ENCODE assay signal across 8 cellular contexts in genomic region chr19:55118401-55118991, GRCh38. TPM values are rescaled to one million over a fixed set of nuclear protein-coding genes. Genes with fewer than 3 reads are reported as not detected.
DNase-seq lines count a peak whose midpoint lies in the region; ATAC-seq and TF ChIP-seq lines count a peak whose summit lies in the region.

No MANE protein-coding gene starts in this region.

- no peaks in the 10 kb centered on the region for H3K9me3 Mint-ChIP-seq in activated naive CD8-positive, alpha-beta T cell treated with anti-CD3 and anti-CD28 coated beads, Interleukin-2, amount 50 U/mL, for 24 hours

- H3K18ac ChIP-seq in IMR-90 (ENCODE audit: low read depth, low read length), result no peak overlapping the region

- ATAC-seq in IMR-90 (ENCODE audit: low read depth) (no peak), HG03571 (IDR thresholded peaks at IDR 0.05; ENCODE audit: unreplicated experiment) (no peak)
- no peak for ATAC-seq in activated naive CD8-positive, alpha-beta T cell treated with anti-CD3 and anti-CD28 coated beads, Interleukin-2, amount 50 U/mL, for 24 hours

- peak overlapping the region; percentile 86 for H3K4me2 ChIP-seq in IMR-90 (ENCODE audit: low read depth, low read length)

- H3K4me3 ChIP-seq in IMR-90 (ENCODE audit: insufficient read depth, low read depth, low read length), result peak overlapping the region; percentile 69; the same call in 1 of the 2 replicates
- peak overlapping the region; percentile 80 to 88 for H3K4me3 ChIP-seq in right atrium auricular region
- peak overlapping the region; percentile 61 to 69 for H3K4me3 ChIP-seq in prostate gland

- peak overlapping the region; percentile 24; the same call in 1 of the 2 replicates for H4K91ac ChIP-seq in IMR-90 (ENCODE audit: insufficient read depth, low read depth, low read length)

- TF ChIP-seq RAD21 in IMR-90 (IDR thresholded peaks at IDR 0.05; ENCODE audit: low read length), result no peak

- H3K36me3 Mint-ChIP-seq in activated naive CD8-positive, alpha-beta T cell treated with anti-CD3 and anti-CD28 coated beads, Interleukin-2, amount 50 U/mL, for 24 hours (ENCODE audit: low read depth), result peaks cover 10% of the 10 kb centered on the region

- dilution Hi-C loops in IMR-90 (cut with HindIII; ENCODE audit: low sequenced_read_pairs, unreplicated experiment), result no loop called here

- peak; percentile 46 for DNase-seq in AG20443 (ENCODE audit: low spot score)
- DNase-seq in IMR-90, result no peak
- DNase-seq in activated naive CD8-positive, alpha-beta T cell treated with anti-CD3 and anti-CD28 coated beads, Interleukin-2, amount 50 U/mL, for 24 hours, result peak; percentile 59
- no peak for DNase-seq in right atrium auricular region (ENCODE audit: low spot score)
- no peak for DNase-seq in prostate gland (ENCODE audit: low spot score)
- DNase-seq in GDM1 (lab: John Stamatoyannopoulos, UW), result no peak
- no peak for DNase-seq in stimulated activated naive CD4-positive, alpha-beta T cell (lab: John Stamatoyannopoulos, UW)

- H2AFZ ChIP-seq in IMR-90 (replicated peaks; ENCODE audit: low read length, poor library complexity), result peak overlapping the region; percentile 95

- POLR2A ChIA-PET in IMR-90 (lab: Charles Lee; ENCODE audit: unreplicated experiment), result no interaction called here

- H2BK15ac ChIP-seq in IMR-90 (ENCODE audit: low read depth, low read length), result no peak overlapping the region

- peak overlapping the region; percentile 23; the same call in 1 of the 2 replicates for H3K14ac ChIP-seq in IMR-90 (replicated peaks; ENCODE audit: low read depth, low read length)

- H3K36me3 ChIP-seq in IMR-90 (ENCODE audit: control insufficient read depth, insufficient read depth, low read length) (no peaks in the 10 kb centered on the region), right atrium auricular region (no peaks in the 10 kb centered on the region), prostate gland (no peaks in the 10 kb centered on the region)

- TF ChIP-seq CTCF in IMR-90 (conservative IDR thresholded peaks at IDR 0.05; ENCODE audit: low read depth, low read length) (no peak), right atrium auricular region (IDR thresholded peaks at IDR 0.05) (no peak), prostate gland (IDR thresholded peaks at IDR 0.05) (no peak)

- no peaks in the 10 kb centered on the region for H3K9me3 ChIP-seq in IMR-90 (ENCODE audit: control insufficient read depth, insufficient read depth, low read length)
- no peaks in the 10 kb centered on the region for H3K9me3 ChIP-seq in right atrium auricular region
- no peaks in the 10 kb centered on the region for H3K9me3 ChIP-seq in prostate gland

- intact Hi-C loops in IMR-90 (cut with micrococcal nuclease), result no loop called here
- intact Hi-C loops in prostate gland (cut with DNase I), result loop anchor here (5.0 to 10.0 kb wide), 3 partner anchors 289 to 536 kb away; partner anchors contain the start of genes U2AF2, UBE2S, ZNF524 and ZNF865

- WGBS in IMR-90 (ENCODE audit: extremely low coverage in 2 of 2, insufficient read length in 1 of 2), 2 experiments, result 37% methylated on average over 11 of the region's 22 CpGs; no CpG with 5 or more reads in 1 of the 2 experiments
- WGBS in prostate gland, result 24% methylated on average over 22 of the region's 22 CpGs

- H2AK9ac ChIP-seq in IMR-90 (replicated peaks; ENCODE audit: low read depth, low read length, poor library complexity), result peak overlapping the region; percentile 38

- H3K27me3 ChIP-seq in IMR-90 (ENCODE audit: control insufficient read depth, insufficient read depth, low read length) (0 out of 2 replicates have a peak, but pooled peaks cover 3% of the 10 kb centered on the region), right atrium auricular region (no peaks in the 10 kb centered on the region), prostate gland (replicated peaks; ENCODE audit: insufficient read depth) (no peaks in the 10 kb centered on the region)

- peak overlapping the region; percentile 54; the same call in 1 of the 2 replicates for H2AK5ac ChIP-seq in IMR-90 (ENCODE audit: low read depth, low read length)

- H3K79me1 ChIP-seq in IMR-90 (ENCODE audit: low read depth in 1 of 2, low read length in 2 of 2), result peaks cover 11 to 28% of the 10 kb centered on the region in 2 experiments; a peak in 3 of 4 replicates

- H3K27me3 Mint-ChIP-seq in activated naive CD8-positive, alpha-beta T cell treated with anti-CD3 and anti-CD28 coated beads, Interleukin-2, amount 50 U/mL, for 24 hours, result peaks cover 4% of the 10 kb centered on the region

- H3K23ac ChIP-seq in IMR-90 (ENCODE audit: low read depth, low read length), result peak overlapping the region; percentile 10; the same call in 1 of the 2 replicates

- H4K20me1 ChIP-seq in IMR-90 (ENCODE audit: insufficient read depth, low read length), result peaks cover 34% of the 10 kb centered on the region

- no peak overlapping the region for H2BK20ac ChIP-seq in IMR-90 (ENCODE audit: low read depth, low read length)

- no peak for TF ChIP-seq POLR2A in IMR-90 (IDR thresholded peaks at IDR 0.05; ENCODE audit: low read depth, low read length)
- no peak for TF ChIP-seq POLR2A in prostate gland (IDR thresholded peaks at IDR 0.05)

- no TSS peak for BruUV-seq in IMR-90 (replicated peaks; lab: Mats Ljungman, UMichigan)

- no peak overlapping the region for H2BK5ac ChIP-seq in IMR-90 (ENCODE audit: low read depth, low read length, poor library complexity, severe bottlenecking)

- H3K27ac ChIP-seq in IMR-90 (ENCODE audit: insufficient read depth, low read length) (no peak overlapping the region), right atrium auricular region (peak overlapping the region; percentile 77 to 85), prostate gland (peak overlapping the region in 1 of 2 donors; percentile 78)

- H3K4me3 Mint-ChIP-seq in activated naive CD8-positive, alpha-beta T cell treated with anti-CD3 and anti-CD28 coated beads, Interleukin-2, amount 50 U/mL, for 24 hours, result peak overlapping the region; percentile 96

- no peak overlapping the region for H3K56ac ChIP-seq in IMR-90 (ENCODE audit: extremely low read depth, insufficient read depth, low read length)

- peaks cover 11% of the 10 kb centered on the region for H3K4me1 ChIP-seq in IMR-90 (ENCODE audit: control insufficient read depth, insufficient read depth, low read length)
- peaks cover 0 to 38% of the 10 kb centered on the region in 2 donors for H3K4me1 ChIP-seq in right atrium auricular region
- peaks cover 13% of the 10 kb centered on the region for H3K4me1 ChIP-seq in prostate gland (replicated peaks)

- CTCF ChIA-PET in IMR-90 (lab: Yijun Ruan, JAX), result no interaction called here

- peak overlapping the region; percentile 96 for H3K27ac Mint-ChIP-seq in activated naive CD8-positive, alpha-beta T cell treated with anti-CD3 and anti-CD28 coated beads, Interleukin-2, amount 50 U/mL, for 24 hours

- no peak overlapping the region for H3K9ac ChIP-seq in IMR-90 (ENCODE audit: low read depth, low read length)

- no peak overlapping the region for H2BK120ac ChIP-seq in IMR-90 (ENCODE audit: low read depth, low read length)

- H3K4ac ChIP-seq in IMR-90 (ENCODE audit: low read depth, low read length), result peak overlapping the region; percentile 87; the same call in 1 of the 2 replicates

- H3K9me1 ChIP-seq in IMR-90 (ENCODE audit: insufficient read depth, low read length), result 0 out of 2 replicates have a peak, but pooled peaks cover 4% of the 10 kb centered on the region

- H4K5ac ChIP-seq in IMR-90 (ENCODE audit: low read depth, low read length), result peak overlapping the region; percentile 20

- in situ Hi-C loops in IMR-90 (cut with MboI; ENCODE audit: low sequenced_read_pairs), result loop anchor here (25.0 kb wide), 1 partner anchor 519 kb away; the partner anchor contains the start of genes CCDC106, ZNF580 and ZNF581

- peak overlapping the region; percentile 98 for H4K8ac ChIP-seq in IMR-90 (ENCODE audit: low read depth in 2 of 2, low read length in 2 of 2)

- peaks cover 32% of the 10 kb centered on the region for H3K4me1 Mint-ChIP-seq in activated naive CD8-positive, alpha-beta T cell treated with anti-CD3 and anti-CD28 coated beads, Interleukin-2, amount 50 U/mL, for 24 hours

TF ChIP-seq in IMR-90, 13 proteins besides CTCF, POLR2A, EP300 and RAD21 (continues in another document):
- TF ChIP-seq MAFK (IDR thresholded peaks at IDR 0.05; ENCODE audit: low read depth, low read length) (no peak), SMC3 (IDR thresholded peaks at IDR 0.05; ENCODE audit: low read depth, low read length) (no peak), RFX5 (IDR thresholded peaks at IDR 0.05; ENCODE audit: low read depth, low read length) (no peak)

RNA-seq across cellular contexts. Expression of gene PPP1R12C, which starts 1.1 kb away (rescaled TPM):
- total RNA-seq in IMR-90 (2012; rRNA removed) (21.1 and 21.5 TPM in 2 replicates), right atrium auricular region (100 to 1,000 TPM in 1 of 2 donors, 10 to 100 TPM in 1; 98.9 to 205 TPM), prostate gland (100 to 1,000 TPM in 1 of 2 donors, 10 to 100 TPM in 1; 67.8 to 164 TPM)
- polyA plus RNA-seq in IMR-90 (2012; rRNA removed), result 81.4 and 104 TPM in 2 replicates
- polyA plus RNA-seq in IMR-90 (2012; cell fraction: cytosol; rRNA removed), result 43.7 and 62.1 TPM in 2 replicates
- polyA plus RNA-seq in IMR-90 (2012; cell fraction: nucleus; rRNA removed; ENCODE audit: low replicate concordance), result 542 and 869 TPM in 2 replicates

RNA-seq across cellular contexts. Expression of gene TNNT1, which starts 30.5 kb away (rescaled TPM):
- 1.3 and 3.1 TPM in 2 replicates for total RNA-seq in IMR-90 (2012; rRNA removed)
- 2.5 and 2.6 TPM in 2 replicates for polyA plus RNA-seq in IMR-90 (2012; rRNA removed)
- polyA plus RNA-seq in IMR-90 (2012; cell fraction: cytosol; rRNA removed), result 1.4 and 3.4 TPM in 2 replicates
- 1.1 and 2.2 TPM in 2 replicates for polyA plus RNA-seq in IMR-90 (2012; cell fraction: nucleus; rRNA removed; ENCODE audit: low replicate concordance)
- total RNA-seq in right atrium auricular region, result 10 to 100 TPM in 1 of 2 donors, 1 to 10 TPM in 1; 6.8 to 46.5 TPM
- 10 to 100 TPM in 1 of 2 donors, 1 to 10 TPM in 1; 8.5 to 87.9 TPM for total RNA-seq in prostate gland

RNA-seq across cellular contexts. Expression of gene TNNI3, which starts 39.0 kb away (rescaled TPM):
- total RNA-seq in IMR-90 (2012; rRNA removed) (not detected in 2 replicates), right atrium auricular region (1,000 to 10,000 TPM; 3,822 to 4,003 TPM), prostate gland (10 to 100 TPM in 1 of 2 donors, not detected in 1; 12.4 TPM)
- not detected in 2 replicates for polyA plus RNA-seq in IMR-90 (2012; rRNA removed)
- polyA plus RNA-seq in IMR-90 (2012; cell fraction: cytosol; rRNA removed), result 0.09 and 0.24 TPM in 2 replicates
- 0.26 and 0.28 TPM in 2 replicates for polyA plus RNA-seq in IMR-90 (2012; cell fraction: nucleus; rRNA removed; ENCODE audit: low replicate concordance)

RNA-seq across cellular contexts. Expression of gene EPS8L1, which starts 42.8 kb away (rescaled TPM):
- total RNA-seq in IMR-90 (2012; rRNA removed), result 0.90 and 1.9 TPM in 2 replicates
- 2.9 and 3.1 TPM in 2 replicates for polyA plus RNA-seq in IMR-90 (2012; rRNA removed)
- polyA plus RNA-seq in IMR-90 (2012; cell fraction: cytosol; rRNA removed), result 2.5 and 8.1 TPM in 2 replicates
- polyA plus RNA-seq in IMR-90 (2012; cell fraction: nucleus; rRNA removed; ENCODE audit: low replicate concordance), result 6.8 and 7.4 TPM in 2 replicates
- 10 to 100 TPM in 1 of 2 donors, 1 to 10 TPM in 1; 6.7 to 13.8 TPM for total RNA-seq in right atrium auricular region
- total RNA-seq in prostate gland, result 10 to 100 TPM; 36.8 to 62.8 TPM

RNA-seq across cellular contexts. Expression of gene DNAAF3, which starts 47.9 kb away (rescaled TPM):
- total RNA-seq in IMR-90 (2012; rRNA removed) (0.28 TPM in 1 of 2 replicates, not detected in the other), right atrium auricular region (1 to 10 TPM in 1 of 2 donors, under 1 TPM in 1; 0.89 to 2.7 TPM), prostate gland (10 to 100 TPM in 1 of 2 donors, under 1 TPM in 1; 0.55 to 16.1 TPM)
- 0.34 TPM in 2 replicates for polyA plus RNA-seq in IMR-90 (2012; rRNA removed)
- 0.35 and 0.37 TPM in 2 replicates for polyA plus RNA-seq in IMR-90 (2012; cell fraction: cytosol; rRNA removed)
- polyA plus RNA-seq in IMR-90 (2012; cell fraction: nucleus; rRNA removed; ENCODE audit: low replicate concordance), result 0.96 and 1.7 TPM in 2 replicates

Comparison
In these comparisons a context has a peak if more than half of its experiments do, and no peak if none do; other contexts are left out.
1. DNase-seq: peak in AG20443 (single experiment) and activated naive CD8-positive, alpha-beta T cell treated with anti-CD3 and anti-CD28 coated beads, Interleukin-2, amount 50 U/mL, for 24 hours (single experiment); none in IMR-90 (single experiment), right atrium auricular region (single experiment), prostate gland (single experiment), GDM1 (single experiment) and stimulated activated naive CD4-positive, alpha-beta T cell (0 of 6).
2. RNA of gene TNNI3, which starts 39.0 kb away (total RNA-seq): 3,822 to 4,003 TPM in right atrium auricular region; 12.4 TPM in prostate gland and not detected in IMR-90; every median in the first group is over 100 times any median in the second.
3. Peak in every context shown above with its lines, with median percentiles within 50 percentile points of each other: H3K4me3 ChIP-seq.